9 cellular contexts compared by ENCODE assay signal in the genomic region with DNA sequence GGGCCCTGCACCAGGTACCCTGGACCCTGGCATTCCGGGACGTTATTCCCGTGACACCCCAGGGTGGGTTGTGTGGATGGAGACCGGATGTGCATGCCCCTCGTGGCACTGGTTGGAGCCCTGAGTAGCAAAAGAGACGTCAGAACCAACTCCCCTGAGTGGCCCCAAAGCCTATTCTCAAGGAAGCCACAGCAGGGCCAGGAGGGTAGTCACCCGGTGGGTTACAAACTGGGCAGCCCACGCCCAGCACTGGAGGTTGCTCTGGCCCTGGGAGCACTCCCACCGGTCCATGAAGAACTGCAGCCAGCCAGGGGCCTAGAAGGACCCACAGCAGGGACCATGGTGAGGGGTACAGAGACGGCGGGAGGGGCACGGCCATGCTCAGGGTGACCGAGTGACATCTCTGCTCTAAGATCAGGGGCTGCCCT. TPM values are rescaled to one million over a fixed set of nuclear protein-coding genes. Genes with fewer than 3 reads are reported as not detected.
A peak's percentile ranks its signal among the peaks of the same experiment; 100 is the strongest.
DNase-seq lines count a peak whose midpoint lies in the region; ATAC-seq, FAIRE-seq and TF ChIP-seq lines count a peak whose summit lies in the region.
"Had no signal": no experiment of that assay in that cellular context is flagged by ENCODE, and none has a peak within 500 bp of the region (broad histone marks: within the 10 kb centered on the region; RNA-seq: fewer than 3 reads in every experiment).

No MANE protein-coding gene starts in this region.

- peak overlapping the region; percentile 90 to 91 for H3K4me3 Mint-ChIP-seq in activated T-cell treated with anti-CD3 and anti-CD28 coated beads, Interleukin-2, amount 50 U/mL, for 72 hours

- FAIRE-seq in kidney (lab: Jason Lieb, UNC): no peak
- FAIRE-seq: colon had no signal

- DNase-seq in activated naive CD4-positive, alpha-beta T cell treated with Interleukin-2 at 50 U/mL for 16 hours: peak; percentile 34
- DNase-seq in activated naive CD4-positive, alpha-beta T cell (lab: John Stamatoyannopoulos, UW): no peak
- peak; percentile 53 to 54 for DNase-seq in activated T-cell treated with anti-CD3 and anti-CD28 coated beads, Interleukin-2, amount 50 U/mL, for 72 hours
- DNase-seq in kidney: peak; percentile 78
- DNase-seq in testis: no peak
- no peak for DNase-seq in NCI-H2081 (lab: John Stamatoyannopoulos, UW)
- no peak for DNase-seq in anterior cingulate cortex (lab: John Stamatoyannopoulos, UW)

- WGBS in testis, 2 donors: 58 to 66% methylated on average over 12 to 13 of the region's 13 CpGs

- TF ChIP-seq POLR2A in testis (IDR thresholded peaks at IDR 0.05): no peak

- H3K27ac Mint-ChIP-seq in activated T-cell treated with anti-CD3 and anti-CD28 coated beads, Interleukin-2, amount 50 U/mL, for 72 hours: peak overlapping the region; percentile 80

- intact Hi-C loops in kidney (cut with DNase I) (no loop called here), testis (cut with DNase I; ENCODE audit: low total_unique reads) (no loop called here)

- peak overlapping the region; percentile 55 to 87 for H3K27ac ChIP-seq in kidney (ENCODE audit: low read depth in 2 of 2, low read length in 2 of 2)
- peak overlapping the region; percentile 75 to 85 for H3K27ac ChIP-seq in testis

- no peaks in the 10 kb centered on the region for H3K36me3 Mint-ChIP-seq in activated T-cell treated with anti-CD3 and anti-CD28 coated beads, Interleukin-2, amount 50 U/mL, for 72 hours (ENCODE audit: insufficient read depth in 2 of 2)

- H3K9me3 ChIP-seq in kidney (ENCODE audit: control insufficient read depth in 1 of 2, low read length in 2 of 2) (no peaks in the 10 kb centered on the region), testis (no peaks in the 10 kb centered on the region)

- no peaks in the 10 kb centered on the region for H3K36me3 ChIP-seq in kidney (ENCODE audit: control insufficient read depth in 1 of 2, insufficient read depth in 2 of 2, low read length in 2 of 2)
- no peaks in the 10 kb centered on the region for H3K36me3 ChIP-seq in testis (ENCODE audit: low read depth, missing control alignments)

- no peak for TF ChIP-seq CTCF in kidney (IDR thresholded peaks at IDR 0.05; ENCODE audit: borderline replicate concordance, extremely low read depth, insufficient read depth)
- no peak for TF ChIP-seq CTCF in testis (IDR thresholded peaks at IDR 0.05)

- H3K27me3 Mint-ChIP-seq in activated T-cell treated with anti-CD3 and anti-CD28 coated beads, Interleukin-2, amount 50 U/mL, for 72 hours (ENCODE audit: low read depth): no peaks in the 10 kb centered on the region

- H3K4me1 Mint-ChIP-seq in activated T-cell treated with anti-CD3 and anti-CD28 coated beads, Interleukin-2, amount 50 U/mL, for 72 hours (ENCODE audit: low read depth): peaks cover 55% of the 10 kb centered on the region

- no peaks in the 10 kb centered on the region for H3K9me3 Mint-ChIP-seq in activated T-cell treated with anti-CD3 and anti-CD28 coated beads, Interleukin-2, amount 50 U/mL, for 72 hours

- peak overlapping the region in 1 of 2 donors; percentile 58 for H3K9ac ChIP-seq in kidney (ENCODE audit: low read length in 2 of 2)

- H3K4me3 ChIP-seq in kidney (ENCODE audit: low read length in 2 of 2): peak overlapping the region in 1 of 2 donors; percentile 22
- peak overlapping the region in 1 of 2 donors; percentile 1 for H3K4me3 ChIP-seq in testis

- H3K4me1 ChIP-seq in kidney (ENCODE audit: control insufficient read depth in 1 of 2, insufficient read depth in 1 of 2, low read depth in 1 of 2, low read length in 2 of 2) (peaks cover 16 to 34% of the 10 kb centered on the region in 2 donors), testis (peaks cover 72% of the 10 kb centered on the region)

- H3K27me3 ChIP-seq in testis: no peaks in the 10 kb centered on the region

- ATAC-seq in activated T-cell treated with anti-CD3 and anti-CD28 coated beads, Interleukin-2, amount 50 U/mL, for 72 hours (replicated peaks in 1 of 2): peak; percentile 33 to 41
- no peak for ATAC-seq in HG02588 (IDR thresholded peaks at IDR 0.05; ENCODE audit: unreplicated experiment)

RNA-seq across cellular contexts. Expression of gene KLF16, which starts 7.5 kb away (rescaled TPM):
- total RNA-seq in activated T-cell treated with anti-CD3 and anti-CD28 coated beads, Interleukin-2, amount 50 U/mL, for 72 hours: 10 to 100 TPM; 26.4 to 27.5 TPM
- total RNA-seq in kidney (22.2 TPM), testis (10 to 100 TPM; 14.7 to 26.5 TPM)
- polyA plus RNA-seq in kidney (ENCODE audit: insufficient read depth, low read depth, low replicate concordance) (10.4 TPM), testis (ENCODE audit: insufficient read depth, low read depth, low replicate concordance) (13.3 TPM)

RNA-seq across cellular contexts. Expression of gene REXO1, which starts 7.6 kb away (rescaled TPM):
- 10 to 100 TPM; 41.4 to 46.5 TPM for total RNA-seq in activated T-cell treated with anti-CD3 and anti-CD28 coated beads, Interleukin-2, amount 50 U/mL, for 72 hours
- 36.8 TPM for total RNA-seq in kidney
- 12.1 TPM for polyA plus RNA-seq in kidney (ENCODE audit: insufficient read depth, low read depth, low replicate concordance)
- total RNA-seq in testis: 100 to 1,000 TPM; 149 to 200 TPM
- 104 TPM for polyA plus RNA-seq in testis (ENCODE audit: insufficient read depth, low read depth, low replicate concordance)

RNA-seq across cellular contexts. Expression of gene ABHD17A, which starts 29.5 kb away (rescaled TPM):
- total RNA-seq in activated T-cell treated with anti-CD3 and anti-CD28 coated beads, Interleukin-2, amount 50 U/mL, for 72 hours: 10 to 100 TPM; 84.2 to 92.1 TPM
- total RNA-seq in kidney (63.8 TPM), testis (100 to 1,000 TPM; 127 to 140 TPM)
- polyA plus RNA-seq in kidney (ENCODE audit: insufficient read depth, low read depth, low replicate concordance) (65.1 TPM), testis (ENCODE audit: insufficient read depth, low read depth, low replicate concordance) (51.1 TPM)

RNA-seq across cellular contexts. Expression of gene ATP8B3, which starts 43.8 kb away (rescaled TPM):
- total RNA-seq in activated T-cell treated with anti-CD3 and anti-CD28 coated beads, Interleukin-2, amount 50 U/mL, for 72 hours: 10 to 100 TPM; 12.1 to 12.8 TPM
- total RNA-seq in kidney: 3.6 TPM
- polyA plus RNA-seq in kidney (ENCODE audit: insufficient read depth, low read depth, low replicate concordance): 0.24 TPM
- total RNA-seq in testis: 10 to 100 TPM; 33.2 to 38.0 TPM
- polyA plus RNA-seq in testis (ENCODE audit: insufficient read depth, low read depth, low replicate concordance): 84.2 TPM

RNA-seq across cellular contexts. Expression of gene ADAT3, which starts 49.4 kb away (rescaled TPM):
- total RNA-seq in activated T-cell treated with anti-CD3 and anti-CD28 coated beads, Interleukin-2, amount 50 U/mL, for 72 hours: 1 to 10 TPM; 4.2 to 4.5 TPM
- total RNA-seq in kidney (10.3 TPM), testis (10 to 100 TPM; 10.6 to 16.7 TPM)
- polyA plus RNA-seq in kidney (ENCODE audit: insufficient read depth, low read depth, low replicate concordance) (6.1 TPM), testis (ENCODE audit: insufficient read depth, low read depth, low replicate concordance) (1.1 TPM)

Comparison
In these comparisons a context has a peak if more than half of its experiments do, and no peak if none do; other contexts are left out.
1. DNase-seq: peak in activated naive CD4-positive, alpha-beta T cell treated with Interleukin-2 at 50 U/mL for 16 hours (single experiment), activated T-cell treated with anti-CD3 and anti-CD28 coated beads, Interleukin-2, amount 50 U/mL, for 72 hours (2 of 2) and kidney (single experiment); none in activated naive CD4-positive, alpha-beta T cell (0 of 4), testis (single experiment), NCI-H2081 (0 of 2) and anterior cingulate cortex (0 of 58).